In the genomic region with DNA sequence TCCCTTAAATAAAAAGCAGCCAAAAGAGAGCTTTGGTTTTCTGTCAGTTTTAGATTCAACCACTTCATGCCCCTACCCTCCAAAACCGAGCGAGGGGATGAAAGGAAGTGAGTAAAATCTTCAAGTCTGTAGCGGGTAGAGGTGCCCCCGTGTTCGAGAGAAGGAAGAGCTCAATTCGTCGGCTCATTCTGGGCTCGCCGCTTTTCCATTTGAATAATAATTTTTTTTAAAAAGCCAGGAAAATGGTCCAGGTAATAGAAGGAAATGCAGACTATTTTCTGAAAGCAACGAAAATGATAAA, we compare ENCODE assay signal across 8 cellular contexts.
A peak's percentile ranks its signal among the peaks of the same experiment; 100 is the strongest.
DNase-seq lines count a peak whose midpoint lies in the region; ATAC-seq and TF ChIP-seq lines count a peak whose summit lies in the region.

No MANE protein-coding gene starts in this region.

- H3K9me3 ChIP-seq in cardiac muscle cell (ENCODE audit: low read depth) (no peaks in the 10 kb centered on the region), right lobe of liver (no peaks in the 10 kb centered on the region), uterus (no peaks in the 10 kb centered on the region)

- POLR2A ChIA-PET in activated naive CD8-positive, alpha-beta T cell treated with anti-CD3 and anti-CD28 coated beads, Interleukin-2, amount 10 ng/mL, durations not matched to agents 7 days and 5 days (lab: Charles Lee): interaction anchor here (1.2 to 1.8 kb wide), 2 partner anchors 36 to 48 kb away, joined by 4 read pairs; no protein-coding TSS in a partner anchor

- H3K36me3 ChIP-seq in cardiac muscle cell (no peaks in the 10 kb centered on the region), right lobe of liver (no peaks in the 10 kb centered on the region), uterus (no peaks in the 10 kb centered on the region)

- TF ChIP-seq CTCF in cardiac muscle cell (IDR thresholded peaks at IDR 0.05; ENCODE audit: low read depth, low read length) (no peak), right lobe of liver (IDR thresholded peaks at IDR 0.05) (no peak), uterus (IDR thresholded peaks at IDR 0.05) (no peak)

- DNase-seq in cardiac muscle cell (ENCODE audit: low read depth in 1 of 2, low spot score in 1 of 2) (no peak), left cardiac atrium (no peak), right lobe of liver (no peak), uterus (no peak), substantia nigra (lab: John Stamatoyannopoulos, UW) (no peak), SHP77 (lab: John Stamatoyannopoulos, UW) (no peak)
- DNase-seq in activated naive CD8-positive, alpha-beta T cell treated with anti-CD3 and anti-CD28 coated beads, Interleukin-2, amount 10 ng/mL, durations not matched to agents 7 days and 5 days: no peak

- under 1% methylated on average over 10 of the region's 10 CpGs for WGBS in right lobe of liver (ENCODE audit: insufficient coverage, low coverage, low lambda C conversion rate, missing lambda C conversion rate)

- H3K4me1 ChIP-seq in cardiac muscle cell (ENCODE audit: low read depth): peaks cover 19% of the 10 kb centered on the region
- H3K4me1 ChIP-seq in right lobe of liver: peaks cover 0 to 22% (median 0%) of the 10 kb centered on the region in 4 donors
- H3K4me1 ChIP-seq in uterus: no peaks in the 10 kb centered on the region

- peaks cover 2% of the 10 kb centered on the region for H3K36me3 Mint-ChIP-seq in activated naive CD8-positive, alpha-beta T cell treated with anti-CD3 and anti-CD28 coated beads, Interleukin-2, amount 10 ng/mL, durations not matched to agents 7 days and 5 days

- no peak for ATAC-seq in left cardiac atrium
- ATAC-seq in activated naive CD8-positive, alpha-beta T cell treated with anti-CD3 and anti-CD28 coated beads, Interleukin-2, amount 10 ng/mL, durations not matched to agents 7 days and 5 days (ENCODE audit: low read depth): no peak
- no peak for ATAC-seq in right lobe of liver
- no peak for ATAC-seq in GM18861 (IDR thresholded peaks at IDR 0.05; ENCODE audit: unreplicated experiment)

- H3K27me3 ChIP-seq in cardiac muscle cell (peaks cover 20% of the 10 kb centered on the region), right lobe of liver (no peaks in the 10 kb centered on the region), uterus (no peaks in the 10 kb centered on the region)

- intact Hi-C loops in left cardiac atrium (cut with DNase I): loop anchor here (5.0 kb wide), 2 partner anchors 503 to 653 kb away; no protein-coding TSS in a partner anchor
- intact Hi-C loops in right lobe of liver (cut with DNase I): loop anchor here in 1 of 2 donors (10.0 kb wide), 1 partner anchor 101 kb away; no protein-coding TSS in a partner anchor
- intact Hi-C loops in uterus (cut with DNase I; ENCODE audit: low total_unique reads): no loop called here

- H3K27ac Mint-ChIP-seq in activated naive CD8-positive, alpha-beta T cell treated with anti-CD3 and anti-CD28 coated beads, Interleukin-2, amount 10 ng/mL, durations not matched to agents 7 days and 5 days: peak overlapping the region; percentile 70

- H3K4me1 Mint-ChIP-seq in activated naive CD8-positive, alpha-beta T cell treated with anti-CD3 and anti-CD28 coated beads, Interleukin-2, amount 10 ng/mL, durations not matched to agents 7 days and 5 days: peaks cover 18% of the 10 kb centered on the region

- no peak for TF ChIP-seq POLR2A in right lobe of liver (IDR thresholded peaks at IDR 0.05)
- no peak for TF ChIP-seq POLR2A in uterus (IDR thresholded peaks at IDR 0.05)

- H3K4me3 ChIP-seq in cardiac muscle cell (peak overlapping the region; percentile 73), right lobe of liver (peak overlapping the region; percentile 74 to 79 (median 74)), uterus (peak overlapping the region; percentile 53 to 71)

- H3K4me3 Mint-ChIP-seq in activated naive CD8-positive, alpha-beta T cell treated with anti-CD3 and anti-CD28 coated beads, Interleukin-2, amount 10 ng/mL, durations not matched to agents 7 days and 5 days: peak overlapping the region; percentile 88

- H3K27me3 Mint-ChIP-seq in activated naive CD8-positive, alpha-beta T cell treated with anti-CD3 and anti-CD28 coated beads, Interleukin-2, amount 10 ng/mL, durations not matched to agents 7 days and 5 days: peaks cover 47% of the 10 kb centered on the region

- no peaks in the 10 kb centered on the region for H3K9me3 Mint-ChIP-seq in activated naive CD8-positive, alpha-beta T cell treated with anti-CD3 and anti-CD28 coated beads, Interleukin-2, amount 10 ng/mL, durations not matched to agents 7 days and 5 days

- H3K27ac ChIP-seq in cardiac muscle cell: no peak overlapping the region
- peak overlapping the region; percentile 72 to 82 (median 80) for H3K27ac ChIP-seq in right lobe of liver
- peak overlapping the region in 1 of 2 donors; percentile 13 for H3K27ac ChIP-seq in uterus
- H3K27ac ChIP-seq in substantia nigra (ENCODE audit: low read depth, low read length, poor library complexity, severe bottlenecking): no peak overlapping the region

Comparison
In these comparisons a context has a peak if more than half of its experiments do, and no peak if none do; other contexts are left out.
1. H3K27ac ChIP-seq: peak in right lobe of liver (3 of 3); none in cardiac muscle cell (single experiment) and substantia nigra (single experiment).
2. Peak in every context shown above with its lines, with median percentiles within 50 percentile points of each other: H3K4me3 ChIP-seq.